21 cellular contexts compared by ENCODE assay signal in the genomic region with DNA sequence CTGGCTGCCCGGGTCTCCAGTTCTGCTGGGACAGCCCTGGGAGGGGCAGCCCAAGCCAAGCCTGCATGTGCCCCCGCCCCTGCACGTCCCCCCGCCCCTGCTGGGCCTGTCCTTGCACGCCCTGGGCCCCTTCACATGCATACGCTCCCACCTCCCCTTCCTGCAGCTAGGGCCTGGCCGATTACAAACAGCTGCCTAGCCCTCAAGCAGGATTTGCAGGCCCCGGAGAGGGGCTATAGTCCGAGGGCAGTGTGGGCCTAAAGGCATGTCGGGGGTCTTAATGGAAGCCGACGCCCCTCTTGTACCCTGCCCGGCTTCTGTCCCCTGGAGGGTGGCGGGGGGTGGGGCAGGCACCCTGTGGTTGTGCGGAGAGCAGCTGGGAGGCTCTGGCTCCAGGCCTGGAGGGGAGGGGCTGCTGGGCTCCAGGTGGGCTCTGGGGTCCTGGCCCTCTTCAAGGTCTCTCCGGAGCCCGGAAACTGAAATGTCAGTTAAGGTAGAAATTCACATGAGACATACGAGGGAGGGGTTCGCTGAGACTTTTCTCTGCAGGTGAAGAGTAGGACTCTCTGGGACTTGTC. TPM values are rescaled to one million over a fixed set of nuclear protein-coding genes. Genes with fewer than 3 reads are reported as not detected.
A peak's percentile ranks its signal among the peaks of the same experiment; 100 is the strongest.
DNase-seq lines count a peak whose midpoint lies in the region; ATAC-seq and TF ChIP-seq lines count a peak whose summit lies in the region.
"Had no signal": no experiment of that assay in that cellular context is flagged by ENCODE, and none has a peak within 500 bp of the region (broad histone marks: within the 10 kb centered on the region; RNA-seq: fewer than 3 reads in every experiment).

No MANE protein-coding gene starts in this region.

- TF ChIP-seq CTCF in left ventricle myocardium inferior (IDR thresholded peaks at IDR 0.05; ENCODE audit: borderline replicate concordance) (no peak), endodermal cell (conservative IDR thresholded peaks at IDR 0.05) (no peak), neural progenitor cell (IDR thresholded peaks at IDR 0.05) (no peak), vagina (IDR thresholded peaks at IDR 0.05) (no peak)

- H3K36me3 ChIP-seq in left ventricle myocardium inferior (no peaks in the 10 kb centered on the region), endodermal cell (ENCODE audit: control insufficient read depth, insufficient read depth, low read length) (peaks cover 10% of the 10 kb centered on the region), neural progenitor cell (no peaks in the 10 kb centered on the region), vagina (no peaks in the 10 kb centered on the region)
- H3K36me3 ChIP-seq: adrenal gland, tibial nerve had no signal

- H3K4me3 Mint-ChIP-seq in endodermal cell, result no peak overlapping the region
- H3K4me3 Mint-ChIP-seq in neural progenitor cell, result no peak overlapping the region
- H3K4me3 Mint-ChIP-seq: activated T-helper 17 cell treated with anti-CD3 and anti-CD28 coated beads, Interleukin-2, amount 50 U/mL, for 72 hours had no signal

- no peak overlapping the region for H3K27ac Mint-ChIP-seq in endodermal cell
- H3K27ac Mint-ChIP-seq in neural progenitor cell, result no peak overlapping the region
- H3K27ac Mint-ChIP-seq: activated T-helper 17 cell treated with anti-CD3 and anti-CD28 coated beads, Interleukin-2, amount 50 U/mL, for 72 hours had no signal

- no peaks in the 10 kb centered on the region for H4K20me1 ChIP-seq in neural progenitor cell (ENCODE audit: low read depth)

- peak overlapping the region; percentile 47 for H3K4me2 ChIP-seq in neural progenitor cell

- H3K4me1 Mint-ChIP-seq in endodermal cell (peaks cover 1% of the 10 kb centered on the region), neural progenitor cell (no peaks in the 10 kb centered on the region)
- H3K4me1 Mint-ChIP-seq: activated T-helper 17 cell treated with anti-CD3 and anti-CD28 coated beads, Interleukin-2, amount 50 U/mL, for 72 hours had no signal

- H3K27me3 ChIP-seq in left ventricle myocardium inferior (ENCODE audit: low read depth) (no peaks in the 10 kb centered on the region), right cardiac atrium (ENCODE audit: control insufficient read depth, insufficient read depth) (no peaks in the 10 kb centered on the region), endodermal cell (ENCODE audit: control insufficient read depth, insufficient read depth, low read length, poor library complexity, severe bottlenecking) (no peaks in the 10 kb centered on the region), neural progenitor cell (no peaks in the 10 kb centered on the region), vagina (no peaks in the 10 kb centered on the region)
- H3K27me3 ChIP-seq: adrenal gland, tibial nerve had no signal

- intact Hi-C loops in left ventricle myocardium inferior (cut with micrococcal nuclease) (no loop called here), right cardiac atrium (cut with DNase I) (no loop called here), vagina (cut with DNase I) (no loop called here)

- peaks cover 33% of the 10 kb centered on the region for H3K36me3 Mint-ChIP-seq in endodermal cell (ENCODE audit: low read depth)
- H3K36me3 Mint-ChIP-seq in neural progenitor cell, result no peaks in the 10 kb centered on the region

- H3F3A ChIP-seq in neural progenitor cell (ENCODE audit: low read depth), result peaks cover 9% of the 10 kb centered on the region

- H3K9me3 Mint-ChIP-seq in endodermal cell (peaks cover 17% of the 10 kb centered on the region), neural progenitor cell (peaks cover 11% of the 10 kb centered on the region)

- H3K27me3 Mint-ChIP-seq in endodermal cell (ENCODE audit: insufficient read depth) (no peaks in the 10 kb centered on the region), neural progenitor cell (ENCODE audit: insufficient read depth, low read depth) (no peaks in the 10 kb centered on the region)
- H3K27me3 Mint-ChIP-seq: activated T-helper 17 cell treated with anti-CD3 and anti-CD28 coated beads, Interleukin-2, amount 50 U/mL, for 72 hours had no signal

- whole genome bisulfite sequencing in right cardiac atrium, result 69% methylated on average over 19 of the region's 19 CpGs
- 57 to 63% methylated on average over 7 to 19 of the region's 19 CpGs for WGBS in endodermal cell (ENCODE audit: insufficient coverage in 1 of 2, insufficient read length in 1 of 2), 2 experiments

- no peak overlapping the region for H2AFZ ChIP-seq in neural progenitor cell (replicated peaks)

- TF ChIP-seq POLR2A in vagina (IDR thresholded peaks at IDR 0.05), result no peak

- H3K4me1 ChIP-seq in left ventricle myocardium inferior (peaks cover 29% of the 10 kb centered on the region), right cardiac atrium (ENCODE audit: control insufficient read depth, insufficient read depth, low read length) (peaks cover 7% of the 10 kb centered on the region), endodermal cell (ENCODE audit: control insufficient read depth, insufficient read depth, low read length) (no peaks in the 10 kb centered on the region), neural progenitor cell (peaks cover 10% of the 10 kb centered on the region), vagina (peaks cover 80% of the 10 kb centered on the region)
- H3K4me1 ChIP-seq: adrenal gland had no signal

- H3K9ac ChIP-seq in endodermal cell (ENCODE audit: extremely low read depth, low read length, poor library complexity, severe bottlenecking) (no peak overlapping the region), neural progenitor cell (no peak overlapping the region)

- no peak for ATAC-seq in right cardiac atrium
- ATAC-seq in HG03097 (IDR thresholded peaks at IDR 0.05; ENCODE audit: low FRiP score, unreplicated experiment), result no peak
- ATAC-seq in GM18873 (IDR thresholded peaks at IDR 0.05; ENCODE audit: low FRiP score, unreplicated experiment), result no peak
- ATAC-seq: activated T-helper 17 cell treated with anti-CD3 and anti-CD28 coated beads, Interleukin-2, amount 50 U/mL, for 72 hours had no signal

- H3K4me3 ChIP-seq in left ventricle myocardium inferior, result no peak overlapping the region
- H3K4me3 ChIP-seq in right cardiac atrium (ENCODE audit: low read length), result no peak overlapping the region
- no peak overlapping the region for H3K4me3 ChIP-seq in endodermal cell (ENCODE audit: low read length)
- no peak overlapping the region for H3K4me3 ChIP-seq in neural progenitor cell
- H3K4me3 ChIP-seq in vagina, result peak overlapping the region in 1 of 2 donors; percentile 10
- H3K4me3 ChIP-seq: adrenal gland, tibial nerve had no signal

- H3K79me2 ChIP-seq in neural progenitor cell (ENCODE audit: low read depth), result no peaks in the 10 kb centered on the region

- H3K27ac ChIP-seq in left ventricle myocardium inferior (replicated peaks) (no peak overlapping the region), right cardiac atrium (ENCODE audit: low read length) (no peak overlapping the region), endodermal cell (ENCODE audit: low read depth, low read length) (no peak overlapping the region), neural progenitor cell (no peak overlapping the region), vagina (peak overlapping the region; percentile 37)
- H3K27ac ChIP-seq: adrenal gland had no signal

- peak; percentile 11 for DNase-seq in left ventricle myocardium inferior
- no peak for DNase-seq in right cardiac atrium
- peak; percentile 67 for DNase-seq in endodermal cell
- peak; percentile 45 for DNase-seq in neural progenitor cell (ENCODE audit: low spot score)
- DNase-seq in vagina (ENCODE audit: extremely low spot score in 2 of 2), result no peak
- no peak for DNase-seq in islet precursor cell
- DNase-seq: activated CD4-positive, CD25-positive, alpha-beta regulatory T cell treated with anti-CD3 and anti-CD28 coated beads, Interleukin-2, amount 50 U/mL, for 72 hours; adrenal gland; C1 segment of cervical spinal cord; caudate nucleus; DMS153; effector CD4-positive, alpha-beta T cell; hippocampal formation; NCI-H1930; NCI-H526 treated with DMSO at 0.1 percent for 48 hours had no signal

- H3K9me3 ChIP-seq in left ventricle myocardium inferior (replicated peaks) (peaks cover 6% of the 10 kb centered on the region), right cardiac atrium (ENCODE audit: control insufficient read depth, low read length) (no peaks in the 10 kb centered on the region), endodermal cell (ENCODE audit: control insufficient read depth, low read length) (peaks cover 16% of the 10 kb centered on the region), neural progenitor cell (ENCODE audit: low read depth) (no peaks in the 10 kb centered on the region), vagina (no peaks in the 10 kb centered on the region)
- H3K9me3 ChIP-seq: adrenal gland had no signal

RNA-seq across cellular contexts. Expression of a gene that starts 16.9 kb away (rescaled TPM):
- total RNA-seq in left ventricle myocardium inferior (13.9 TPM), right cardiac atrium (10 to 100 TPM; 16.0 to 35.8 (median 26.1) TPM), endodermal cell (10 to 100 TPM; 65.3 to 76.6 TPM), neural progenitor cell (ENCODE audit: low replicate concordance) (6.1 and 14.2 TPM in 2 replicates), vagina (36.6 TPM)
- 15.4 TPM for polyA plus RNA-seq in right cardiac atrium
- 47.5 TPM for polyA plus RNA-seq in endodermal cell (2013, experiment 1 of 2)
- 53.7 TPM for polyA plus RNA-seq in endodermal cell (2013, experiment 2 of 2)
- total RNA-seq: MCF 10A, SK-MEL-5 had no signal

Comparison
In these comparisons a context has a peak if more than half of its experiments do, and no peak if none do; other contexts are left out.
1. DNase-seq: peak in left ventricle myocardium inferior (single experiment), endodermal cell (single experiment) and neural progenitor cell (single experiment); none in right cardiac atrium (0 of 3), vagina (0 of 2) and islet precursor cell (single experiment).